In the genomic region with DNA sequence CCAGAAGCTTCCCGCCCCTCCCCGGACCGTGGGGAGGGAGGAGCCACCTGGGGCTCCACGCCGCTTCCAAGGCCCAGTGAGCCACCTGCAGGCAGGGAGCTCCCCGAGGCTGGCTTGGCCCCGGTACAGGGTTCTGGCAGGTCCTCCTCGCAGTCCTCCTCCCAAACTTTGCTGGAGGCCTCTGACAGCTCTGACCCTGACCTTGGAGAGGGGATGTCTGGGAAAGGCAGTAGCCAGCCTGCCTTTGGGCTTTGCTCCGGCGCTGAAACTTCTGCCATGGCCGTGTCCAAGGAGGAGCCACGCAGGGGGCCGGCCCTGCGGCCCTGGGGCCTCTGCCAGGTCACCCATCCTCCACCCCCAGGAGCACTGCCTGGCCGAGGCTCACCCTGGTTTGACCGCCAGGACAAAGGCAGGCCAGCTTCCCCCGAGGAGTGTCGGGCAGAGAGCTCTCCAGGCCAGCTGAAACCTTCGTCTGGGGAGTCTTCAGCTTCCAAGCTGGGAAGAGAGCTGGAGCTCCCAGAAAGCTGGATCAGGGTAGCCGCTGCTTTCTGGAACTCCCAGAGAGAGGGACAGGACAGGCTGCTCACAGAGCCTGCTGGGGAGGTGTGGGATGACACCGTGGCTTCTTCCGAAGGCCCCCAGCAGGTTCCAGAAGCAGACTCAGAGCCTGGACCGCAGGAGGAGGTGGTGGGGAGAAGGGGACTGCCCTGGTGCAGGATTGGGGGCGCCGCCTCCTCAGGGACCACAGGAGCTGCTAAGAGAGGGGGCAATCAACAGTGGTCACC, we compare ENCODE assay signal across 1 cellular context.
TF ChIP-seq lines count a peak whose summit lies in the region.

No MANE protein-coding gene starts in this region.

TF ChIP-seq in HepG2, 621 proteins besides CTCF, POLR2A, EP300 and RAD21 (continues in another document):
- TF ChIP-seq ZNF414 (CRISPR knock-in tag; IDR thresholded peaks at IDR 0.05) (peak; percentile 31; the same call in 1 of the 2 replicates), FOSL2 (CRISPR knock-in tag; IDR thresholded peaks at IDR 0.05) (0 out of 2 replicates have a peak, but pooled peaks have one; percentile 12), ZNF550 (CRISPR knock-in tag; IDR thresholded peaks at IDR 0.05; ENCODE audit: borderline replicate concordance) (no peak), ZNF20 (CRISPR knock-in tag; IDR thresholded peaks at IDR 0.05) (no peak), ZMYM2 (CRISPR knock-in tag; IDR thresholded peaks at IDR 0.05) (no peak), POGK (CRISPR knock-in tag; conservative IDR thresholded peaks at IDR 0.05) (peak; percentile 93), ZNF331 (CRISPR knock-in tag; IDR thresholded peaks at IDR 0.05) (no peak), ZNF687 (CRISPR knock-in tag; IDR thresholded peaks at IDR 0.05) (peak; percentile 70), THYN1 (CRISPR knock-in tag; IDR thresholded peaks at IDR 0.05; ENCODE audit: borderline replicate concordance, low read depth) (no peak), ATF7 (IDR thresholded peaks at IDR 0.05) (no peak), ATF7 (CRISPR knock-in tag; IDR thresholded peaks at IDR 0.05) (no peak), KLF16 (CRISPR knock-in tag; IDR thresholded peaks at IDR 0.05) (no peak), SAFB2 (CRISPR knock-in tag; IDR thresholded peaks at IDR 0.05; ENCODE audit: borderline replicate concordance, low read depth) (no peak), GTF3A (CRISPR knock-in tag; conservative IDR thresholded peaks at IDR 0.05) (no peak), NONO (IDR thresholded peaks at IDR 0.05) (no peak), NONO (CRISPR knock-in tag; conservative IDR thresholded peaks at IDR 0.05) (no peak), HIC2 (CRISPR knock-in tag; IDR thresholded peaks at IDR 0.05; ENCODE audit: low read depth) (peak; percentile 29; the same call in 1 of the 2 replicates), SRSF1 (optimal IDR thresholded peaks at IDR 0.05; ENCODE audit: low read depth, low read length) (no peak), MED1 (CRISPR knock-in tag; IDR thresholded peaks at IDR 0.05) (0 out of 2 replicates have a peak, but pooled peaks have one; percentile 13), PHF21A (CRISPR knock-in tag; IDR thresholded peaks at IDR 0.05) (0 out of 2 replicates have a peak, but pooled peaks have one; percentile 24), ZNF451 (CRISPR knock-in tag; IDR thresholded peaks at IDR 0.05) (0 out of 2 replicates have a peak, but pooled peaks have one; percentile 50), ZBTB40 (IDR thresholded peaks at IDR 0.05) (no peak), ZBTB40 (CRISPR knock-in tag; IDR thresholded peaks at IDR 0.05) (no peak), ZNF552 (CRISPR knock-in tag; IDR thresholded peaks at IDR 0.05; ENCODE audit: borderline replicate concordance) (no peak), LCORL (IDR thresholded peaks at IDR 0.05) (no peak), LCORL (CRISPR knock-in tag; IDR thresholded peaks at IDR 0.05) (peak; percentile 25), NR2F2 (IDR thresholded peaks at IDR 0.05; ENCODE audit: borderline replicate concordance, low read depth) (no peak), MIER3 (CRISPR knock-in tag; IDR thresholded peaks at IDR 0.05; ENCODE audit: borderline replicate concordance) (no peak), POGZ (CRISPR knock-in tag; IDR thresholded peaks at IDR 0.05) (no peak), YY1 (IDR thresholded peaks at IDR 0.05; ENCODE audit: insufficient read depth, insufficient replicate concordance, low read depth, low read length) (peak; percentile 21), RORA (CRISPR knock-in tag; IDR thresholded peaks at IDR 0.05) (no peak)
- TF ChIP-seq, protein P1, sequence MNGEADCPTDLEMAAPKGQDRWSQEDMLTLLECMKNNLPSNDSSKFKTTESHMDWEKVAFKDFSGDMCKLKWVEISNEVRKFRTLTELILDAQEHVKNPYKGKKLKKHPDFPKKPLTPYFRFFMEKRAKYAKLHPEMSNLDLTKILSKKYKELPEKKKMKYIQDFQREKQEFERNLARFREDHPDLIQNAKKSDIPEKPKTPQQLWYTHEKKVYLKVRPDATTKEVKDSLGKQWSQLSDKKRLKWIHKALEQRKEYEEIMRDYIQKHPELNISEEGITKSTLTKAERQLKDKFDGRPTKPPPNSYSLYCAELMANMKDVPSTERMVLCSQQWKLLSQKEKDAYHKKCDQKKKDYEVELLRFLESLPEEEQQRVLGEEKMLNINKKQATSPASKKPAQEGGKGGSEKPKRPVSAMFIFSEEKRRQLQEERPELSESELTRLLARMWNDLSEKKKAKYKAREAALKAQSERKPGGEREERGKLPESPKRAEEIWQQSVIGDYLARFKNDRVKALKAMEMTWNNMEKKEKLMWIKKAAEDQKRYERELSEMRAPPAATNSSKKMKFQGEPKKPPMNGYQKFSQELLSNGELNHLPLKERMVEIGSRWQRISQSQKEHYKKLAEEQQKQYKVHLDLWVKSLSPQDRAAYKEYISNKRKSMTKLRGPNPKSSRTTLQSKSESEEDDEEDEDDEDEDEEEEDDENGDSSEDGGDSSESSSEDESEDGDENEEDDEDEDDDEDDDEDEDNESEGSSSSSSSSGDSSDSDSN (CRISPR knock-in tag; IDR thresholded peaks at IDR 0.05) = peak; percentile 24; the same call in 1 of the 2 replicates
- TF ChIP-seq, protein P2, sequence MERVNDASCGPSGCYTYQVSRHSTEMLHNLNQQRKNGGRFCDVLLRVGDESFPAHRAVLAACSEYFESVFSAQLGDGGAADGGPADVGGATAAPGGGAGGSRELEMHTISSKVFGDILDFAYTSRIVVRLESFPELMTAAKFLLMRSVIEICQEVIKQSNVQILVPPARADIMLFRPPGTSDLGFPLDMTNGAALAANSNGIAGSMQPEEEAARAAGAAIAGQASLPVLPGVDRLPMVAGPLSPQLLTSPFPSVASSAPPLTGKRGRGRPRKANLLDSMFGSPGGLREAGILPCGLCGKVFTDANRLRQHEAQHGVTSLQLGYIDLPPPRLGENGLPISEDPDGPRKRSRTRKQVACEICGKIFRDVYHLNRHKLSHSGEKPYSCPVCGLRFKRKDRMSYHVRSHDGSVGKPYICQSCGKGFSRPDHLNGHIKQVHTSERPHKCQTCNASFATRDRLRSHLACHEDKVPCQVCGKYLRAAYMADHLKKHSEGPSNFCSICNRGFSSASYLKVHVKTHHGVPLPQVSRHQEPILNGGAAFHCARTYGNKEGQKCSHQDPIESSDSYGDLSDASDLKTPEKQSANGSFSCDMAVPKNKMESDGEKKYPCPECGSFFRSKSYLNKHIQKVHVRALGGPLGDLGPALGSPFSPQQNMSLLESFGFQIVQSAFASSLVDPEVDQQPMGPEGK (CRISPR knock-in tag; IDR thresholded peaks at IDR 0.05) = peak; percentile 44
